In genomic region chr13:27012482-27013197, GRCh38 we compare ENCODE assay signal across 14 cellular contexts.
DNase-seq lines count a peak whose midpoint lies in the region; ATAC-seq and TF ChIP-seq lines count a peak whose summit lies in the region.
"Had no signal": no experiment of that assay in that cellular context is flagged by ENCODE, and none has a peak within 500 bp of the region (broad histone marks: within the 10 kb centered on the region; RNA-seq: fewer than 3 reads in every experiment).

No MANE protein-coding gene starts in this region.

- no peaks in the 10 kb centered on the region for H3K9me3 Mint-ChIP-seq in stimulated activated naive CD8-positive, alpha-beta T cell treated with anti-CD3 and anti-CD28 coated beads, Interleukin-15, amount 100 ng/mL, for 72 hours
- H3K9me3 Mint-ChIP-seq: activated B cell treated with CpG ODN at 0.5 μM for 24 hours, nephron had no signal

- H3K4me1 Mint-ChIP-seq in stimulated activated naive CD8-positive, alpha-beta T cell treated with anti-CD3 and anti-CD28 coated beads, Interleukin-15, amount 100 ng/mL, for 72 hours, result no peaks in the 10 kb centered on the region
- H3K4me1 Mint-ChIP-seq: activated B cell treated with CpG ODN at 0.5 μM for 24 hours; CD4-positive, CD25-positive, alpha-beta regulatory T cell had no signal

- peak; percentile 52 for ATAC-seq in stimulated activated naive CD8-positive, alpha-beta T cell treated with anti-CD3 and anti-CD28 coated beads, Interleukin-15, Interleukin-2, amounts not matched to agents 100 U/mL and 50 U/mL, for 24 hours
- ATAC-seq in stimulated activated naive CD8-positive, alpha-beta T cell treated with anti-CD3 and anti-CD28 coated beads, Interleukin-15, amount 100 ng/mL, for 72 hours, result no peak
- ATAC-seq in SK-N-SH treated with all-trans-retinoic acid at 6 μM for 48 hours (peak; percentile 73), HG02759 (IDR thresholded peaks at IDR 0.05; ENCODE audit: unreplicated experiment) (no peak), GM18868 (IDR thresholded peaks at IDR 0.05; ENCODE audit: unreplicated experiment) (no peak)

- no peak overlapping the region for H3K4me3 ChIP-seq in foreskin fibroblast (ENCODE audit: low read depth in 1 of 2, low read length in 2 of 2)

- peaks cover 4% of the 10 kb centered on the region for H3K27me3 Mint-ChIP-seq in stimulated activated naive CD8-positive, alpha-beta T cell treated with anti-CD3 and anti-CD28 coated beads, Interleukin-15, amount 100 ng/mL, for 72 hours

- H3K4me3 Mint-ChIP-seq in stimulated activated naive CD8-positive, alpha-beta T cell treated with anti-CD3 and anti-CD28 coated beads, Interleukin-15, amount 100 ng/mL, for 72 hours, result no peak overlapping the region
- H3K4me3 Mint-ChIP-seq: activated B cell treated with CpG ODN at 0.5 μM for 24 hours; CD4-positive, CD25-positive, alpha-beta regulatory T cell; nephron had no signal

- no peak for DNase-seq in stimulated activated naive CD8-positive, alpha-beta T cell treated with anti-CD3 and anti-CD28 coated beads, Interleukin-15, Interleukin-2, amounts not matched to agents 100 U/mL and 50 U/mL, for 24 hours
- DNase-seq in stimulated activated naive CD8-positive, alpha-beta T cell treated with anti-CD3 and anti-CD28 coated beads, Interleukin-15, amount 100 ng/mL, for 72 hours, result no peak
- peak; percentile 70 to 87 for DNase-seq in foreskin fibroblast
- no peak for DNase-seq in stimulated activated naive CD4-positive, alpha-beta T cell treated with Interleukin-2 at 50 U/mL for 16 hours (lab: John Stamatoyannopoulos, UW)
- DNase-seq in NCI-H69 (lab: John Stamatoyannopoulos, UW), result no peak
- DNase-seq: activated B cell treated with CpG ODN at 0.5 μM for 24 hours; activated effector memory CD4-positive, alpha-beta T cell treated with Interleukin-2 at 50 U/mL for 16 hours; CD4-positive, CD25-positive, alpha-beta regulatory T cell; NCI-H1930; stimulated activated CD4-positive, alpha-beta T cell treated with anti-CD3 and anti-CD28 coated beads, Interleukin-2, amount 100 ng/mL, for 48 hours had no signal

- TF ChIP-seq CTCF in foreskin fibroblast (IDR thresholded peaks at IDR 0.05; ENCODE audit: low read depth, low read length), result no peak

- no peak overlapping the region for H3K27ac Mint-ChIP-seq in stimulated activated naive CD8-positive, alpha-beta T cell treated with anti-CD3 and anti-CD28 coated beads, Interleukin-15, amount 100 ng/mL, for 72 hours
- H3K27ac Mint-ChIP-seq: activated B cell treated with CpG ODN at 0.5 μM for 24 hours, nephron had no signal

TF ChIP-seq in SK-N-SH treated with all-trans-retinoic acid at 6 μM for 48 hours, 23 proteins besides CTCF, POLR2A, EP300 and RAD21:
- 0 out of 2 replicates have a peak, but pooled peaks have one; percentile 16 for TF ChIP-seq TCF4 (CRISPR knock-in tag; IDR thresholded peaks at IDR 0.05; ENCODE audit: borderline replicate concordance)
- peak; percentile 18; the same call in 1 of the 2 replicates for TF ChIP-seq ISL1 (CRISPR knock-in tag; IDR thresholded peaks at IDR 0.05)
- no peak for TF ChIP-seq SNAI2 (CRISPR knock-in tag; IDR thresholded peaks at IDR 0.05)
TF ChIP-seq in SK-N-SH treated with all-trans-retinoic acid at 6 μM for 48 hours: peak in this region for 2.

Comparison
In these comparisons a context has a peak if more than half of its experiments do, and no peak if none do; other contexts are left out.
1. ATAC-seq: peak in stimulated activated naive CD8-positive, alpha-beta T cell treated with anti-CD3 and anti-CD28 coated beads, Interleukin-15, Interleukin-2, amounts not matched to agents 100 U/mL and 50 U/mL, for 24 hours (single experiment) and SK-N-SH treated with all-trans-retinoic acid at 6 μM for 48 hours (single experiment); none in stimulated activated naive CD8-positive, alpha-beta T cell treated with anti-CD3 and anti-CD28 coated beads, Interleukin-15, amount 100 ng/mL, for 72 hours (single experiment), HG02759 (single experiment) and GM18868 (single experiment).
2. DNase-seq: peak in foreskin fibroblast (2 of 2); none in stimulated activated naive CD8-positive, alpha-beta T cell treated with anti-CD3 and anti-CD28 coated beads, Interleukin-15, Interleukin-2, amounts not matched to agents 100 U/mL and 50 U/mL, for 24 hours (single experiment), stimulated activated naive CD8-positive, alpha-beta T cell treated with anti-CD3 and anti-CD28 coated beads, Interleukin-15, amount 100 ng/mL, for 72 hours (0 of 2), stimulated activated naive CD4-positive, alpha-beta T cell treated with Interleukin-2 at 50 U/mL for 16 hours (single experiment) and NCI-H69 (single experiment).